Comparison of ENCODE assay signal across 9 cellular contexts in the genomic region with DNA sequence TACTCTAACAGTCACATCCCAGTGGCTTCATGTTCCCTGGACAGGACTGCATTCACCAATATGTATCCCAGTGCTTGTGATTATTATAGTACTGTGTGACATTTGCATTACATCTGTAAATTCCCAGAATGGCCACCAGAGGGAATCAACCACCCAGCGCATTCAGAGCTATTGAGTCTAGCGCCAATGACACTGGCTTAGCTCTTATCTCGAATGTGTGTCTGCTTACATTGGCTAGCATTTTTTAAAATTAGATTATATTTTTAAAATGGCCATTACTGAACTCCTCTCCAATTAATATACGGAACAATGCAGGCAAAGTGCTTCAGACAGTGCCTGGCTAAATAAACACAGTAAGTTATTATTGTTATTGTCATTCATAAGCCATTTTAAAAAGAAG. TPM values are rescaled to one million over a fixed set of nuclear protein-coding genes. Genes with fewer than 3 reads are reported as not detected.
DNase-seq lines count a peak whose midpoint lies in the region; ATAC-seq and TF ChIP-seq lines count a peak whose summit lies in the region.
"Had no signal": no experiment of that assay in that cellular context is flagged by ENCODE, and none has a peak within 500 bp of the region (broad histone marks: within the 10 kb centered on the region; RNA-seq: fewer than 3 reads in every experiment).

No MANE protein-coding gene starts in this region.

- H3K27ac Mint-ChIP-seq in brain: peak overlapping the region in 1 of 5 experiments; percentile 26

- POLR2A ChIA-PET in Panc1 (lab: Charles Lee): no interaction called here

- no peaks in the 10 kb centered on the region for H3K36me3 Mint-ChIP-seq in brain

- BruUV-seq in Panc1 (replicated peaks; lab: Mats Ljungman, UMichigan): no TSS peak

- peak; percentile 6 to 72 for DNase-seq in NCI-H524 (lab: John Stamatoyannopoulos, UW)
- no peak for DNase-seq in NCI-H524 treated with DMSO at 0.1 percent for 48 hours (lab: John Stamatoyannopoulos, UW)
- peak; percentile 53 for DNase-seq in Panc1 (ENCODE audit: low read depth, low spot score)
- peak; percentile 68 for DNase-seq in iPS-NIHi7 (ENCODE audit: extremely low spot score)
- DNase-seq in stimulated activated CD4-positive, alpha-beta T cell treated with anti-CD3 and anti-CD28 coated beads, Interleukin-12 subunit alpha, Interleukin-12 subunit beta, amount 100 ng/mL, for 48 hours (ENCODE audit: low read depth in 2 of 3, low spot score in 1 of 3): peak in 2 of 3 donors; percentile 12 to 36

- TF ChIP-seq CTCF in LNCAP (IDR thresholded peaks at IDR 0.05): peak; percentile 82
- TF ChIP-seq CTCF in Panc1 (IDR thresholded peaks at IDR 0.05): peak; percentile 89
- TF ChIP-seq CTCF in brain (conservative IDR thresholded peaks at IDR 0.05): peak; percentile 73 to 82

- peaks cover 29% of the 10 kb centered on the region for H3K4me1 Mint-ChIP-seq in brain

- ATAC-seq in GM21786 (IDR thresholded peaks at IDR 0.05; ENCODE audit: unreplicated experiment): peak; percentile 79
- peak; percentile 97 for ATAC-seq in Panc1

- in situ Hi-C loops in Panc1 (cut with HindIII; ENCODE audit: low pct_unique_long_range_greater_than_20kb, low sequenced_read_pairs): no loop called here

- H3K27me3 Mint-ChIP-seq in brain: no peaks in the 10 kb centered on the region

- no peak overlapping the region for H3K4me3 ChIP-seq in Panc1 (ENCODE audit: low read depth in 2 of 2, low read length in 2 of 2)
- H3K4me3 ChIP-seq: BLaER1 had no signal

- H3K4me3 Mint-ChIP-seq in brain: peak overlapping the region in 4 of 5 experiments; percentile 1 to 46 (median 35)

- no peaks in the 10 kb centered on the region for H3K9me3 ChIP-seq in Panc1 (ENCODE audit: control insufficient read depth, insufficient read depth, low read depth, low read length)
- H3K9me3 ChIP-seq: BLaER1 had no signal

- H3K27me3 ChIP-seq in Panc1 (ENCODE audit: control insufficient read depth, insufficient read depth, low read length): peaks cover 28% of the 10 kb centered on the region
- H3K27me3 ChIP-seq: BLaER1 had no signal

- no peaks in the 10 kb centered on the region for H3K36me3 ChIP-seq in Panc1 (ENCODE audit: control insufficient read depth, insufficient read depth, low read length)
- H3K36me3 ChIP-seq: BLaER1 had no signal

- intact Hi-C loops in Panc1 (cut with micrococcal nuclease; ENCODE audit: unreplicated experiment): loop anchor here (1.0 to 2.0 kb wide), 2 partner anchors 181 to 486 kb away; no protein-coding TSS in a partner anchor

- CTCF ChIA-PET in Panc1 (lab: Charles Lee): interaction anchor here (0.6 to 2.2 kb wide), 11 partner anchors 28 to 970 kb away, joined by 3 to 28 read pairs (median 4); no protein-coding TSS in a partner anchor

- peaks cover 3% of the 10 kb centered on the region; the same call in 1 of the 2 replicates for H3K4me1 ChIP-seq in Panc1 (ENCODE audit: control insufficient read depth, insufficient read depth, low read length)

- H3K9me3 Mint-ChIP-seq in brain: no peaks in the 10 kb centered on the region

- no peak overlapping the region for H3K27ac ChIP-seq in Panc1 (ENCODE audit: low read length)
- H3K27ac ChIP-seq: BLaER1 had no signal

RNA-seq across cellular contexts. Expression of gene TRIL, which starts 36.3 kb away (rescaled TPM):
- not detected for total RNA-seq in Panc1 (2021; ENCODE audit: unreplicated experiment)
- polyA plus RNA-seq in Panc1 (2012; ENCODE audit: insufficient read length): not detected
- polyA plus RNA-seq in brain (ENCODE audit: insufficient read depth, low read depth, low replicate concordance): 18.6 TPM
